Comparison of ENCODE assay signal across 8 cellular contexts in genomic region chr1:20216574-20216973, GRCh38. TPM values are rescaled to one million over a fixed set of nuclear protein-coding genes. Genes with fewer than 3 reads are reported as not detected.
A peak's percentile ranks its signal among the peaks of the same experiment; 100 is the strongest.
DNase-seq lines count a peak whose midpoint lies in the region; TF ChIP-seq lines count a peak whose summit lies in the region.

No MANE protein-coding gene starts in this region.

- H4K20me1 ChIP-seq in osteoblast (ENCODE audit: insufficient read depth, low read length): no peaks in the 10 kb centered on the region

- H3K27me3 ChIP-seq in osteoblast (ENCODE audit: insufficient read depth, low read length) (peaks cover 62% of the 10 kb centered on the region), right atrium auricular region (no peaks in the 10 kb centered on the region)

- H3K9me3 ChIP-seq in osteoblast (ENCODE audit: low read depth, low read length): no peaks in the 10 kb centered on the region
- H3K9me3 ChIP-seq in right atrium auricular region: no peaks in the 10 kb centered on the region

- no peaks in the 10 kb centered on the region for H3K79me2 ChIP-seq in osteoblast (ENCODE audit: insufficient read depth, low read length)

- H3K4me3 ChIP-seq in osteoblast (ENCODE audit: insufficient read depth, low read length): no peak overlapping the region
- H3K4me3 ChIP-seq in right atrium auricular region: no peak overlapping the region

- H3K36me3 ChIP-seq in osteoblast (ENCODE audit: insufficient read depth, low read length) (no peaks in the 10 kb centered on the region), right atrium auricular region (no peaks in the 10 kb centered on the region)

- TF ChIP-seq CTCF in osteoblast (IDR thresholded peaks at IDR 0.05; ENCODE audit: extremely low read depth, low read depth, low read length): peak; percentile 31
- TF ChIP-seq CTCF in right atrium auricular region (IDR thresholded peaks at IDR 0.05): no peak

- no peak overlapping the region for H3K27ac ChIP-seq in osteoblast (ENCODE audit: low read depth, low read length)
- no peak overlapping the region for H3K27ac ChIP-seq in right atrium auricular region

- DNase-seq in stimulated activated CD4-positive, alpha-beta T cell treated with anti-CD3 and anti-CD28 coated beads, Interleukin-15, amount 100 ng/mL, for 24 hours: peak; percentile 13
- no peak for DNase-seq in stimulated activated CD4-positive, alpha-beta T cell treated with anti-CD3 and anti-CD28 coated beads, Interleukin-2, amount 100 ng/mL, for 24 hours
- DNase-seq in NCI-H1436 (lab: John Stamatoyannopoulos, UW): peak; percentile 23
- DNase-seq in amniotic epithelial cell (ENCODE audit: low read depth): peak; percentile 30
- DNase-seq in osteoblast (ENCODE audit: insufficient read length, low spot score, missing footprints): no peak
- DNase-seq in AG08396 (ENCODE audit: low spot score): no peak
- DNase-seq in medulla oblongata (ENCODE audit: extremely low spot score): no peak
- no peak for DNase-seq in right atrium auricular region (ENCODE audit: low spot score)

- H2AFZ ChIP-seq in osteoblast (ENCODE audit: low read length): no peak overlapping the region

- no peaks in the 10 kb centered on the region for H3K4me1 ChIP-seq in osteoblast (ENCODE audit: insufficient read depth, low read length)
- peaks cover 0 to 8% of the 10 kb centered on the region in 2 donors for H3K4me1 ChIP-seq in right atrium auricular region

- H3K4me2 ChIP-seq in osteoblast (ENCODE audit: insufficient read depth, low read length): no peak overlapping the region

RNA-seq across cellular contexts. Expression of gene PLA2G2C, which starts 30.3 kb away (rescaled TPM):
- total RNA-seq in osteoblast: not detected in 2 replicates
- total RNA-seq in right atrium auricular region: not detected

RNA-seq across cellular contexts. Expression of gene UBXN10, which starts 30.7 kb away (rescaled TPM):
- total RNA-seq in osteoblast: under 0.01 TPM in 1 of 2 replicates, not detected in the other
- 1 to 10 TPM; 2.7 to 7.3 TPM for total RNA-seq in right atrium auricular region

Comparison
In these comparisons a context has a peak if more than half of its experiments do, and no peak if none do; other contexts are left out.
1. DNase-seq: peak in stimulated activated CD4-positive, alpha-beta T cell treated with anti-CD3 and anti-CD28 coated beads, Interleukin-15, amount 100 ng/mL, for 24 hours (single experiment), NCI-H1436 (single experiment) and amniotic epithelial cell (single experiment); none in stimulated activated CD4-positive, alpha-beta T cell treated with anti-CD3 and anti-CD28 coated beads, Interleukin-2, amount 100 ng/mL, for 24 hours (0 of 2), osteoblast (single experiment), AG08396 (single experiment), medulla oblongata (single experiment) and right atrium auricular region (single experiment).